Comparison of ENCODE assay signal across 18 cellular contexts in the genomic region with DNA sequence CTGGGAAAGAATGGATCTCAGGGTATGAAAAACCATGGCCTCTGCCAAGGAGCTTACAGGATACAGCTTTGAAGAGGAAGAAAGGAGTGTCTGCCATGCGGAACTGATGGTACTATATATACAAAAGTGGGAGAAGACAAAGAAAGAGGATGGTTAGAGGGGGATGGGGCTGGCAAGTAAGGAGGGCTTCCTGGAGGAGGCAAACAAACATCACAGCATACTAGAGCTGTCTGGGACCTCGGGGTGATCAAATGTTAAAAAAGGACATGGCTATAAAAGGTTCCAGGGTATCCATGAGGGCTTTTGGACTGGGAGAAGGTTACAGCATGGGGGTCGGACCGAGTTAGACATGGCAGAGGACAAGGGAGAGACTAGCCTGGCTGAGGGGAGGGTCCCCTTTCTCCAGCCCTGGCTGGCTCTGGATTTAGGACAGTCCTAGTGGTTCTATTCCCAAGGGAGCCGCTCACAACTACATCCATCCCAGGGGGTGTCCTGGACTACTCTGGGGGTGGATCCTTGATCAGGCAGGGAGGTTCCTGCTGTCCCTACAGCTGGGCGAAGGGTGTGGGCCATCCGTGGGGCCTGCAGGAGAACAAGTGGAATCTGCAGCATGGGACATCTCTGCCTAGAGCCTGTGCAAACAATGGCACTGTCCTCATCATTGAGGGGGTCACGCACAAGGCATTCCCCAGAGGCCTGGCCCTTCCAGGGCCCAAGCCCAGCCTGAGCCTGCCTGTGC. TPM values are rescaled to one million over a fixed set of nuclear protein-coding genes. Genes with fewer than 3 reads are reported as not detected.
DNase-seq lines count a peak whose midpoint lies in the region; ATAC-seq, FAIRE-seq and TF ChIP-seq lines count a peak whose summit lies in the region.
"Had no signal": no experiment of that assay in that cellular context is flagged by ENCODE, and none has a peak within 500 bp of the region (broad histone marks: within the 10 kb centered on the region; RNA-seq: fewer than 3 reads in every experiment).

No MANE protein-coding gene starts in this region.

- H3K4me1 Mint-ChIP-seq in endodermal cell, result peaks cover 4% of the 10 kb centered on the region
- H3K4me1 Mint-ChIP-seq: CD4-positive, alpha-beta memory T cell had no signal

- FAIRE-seq in A549 (lab: Jason Lieb, UNC), result no peak
- FAIRE-seq: GM12878, GM18507 had no signal

- H3K27ac ChIP-seq in A549 (no peak overlapping the region), HEK293 (ENCODE audit: extremely low read depth, low read depth, low read length) (no peak overlapping the region), endodermal cell (ENCODE audit: low read depth, low read length) (no peak overlapping the region), neuronal stem cell (replicated peaks; ENCODE audit: low read length) (no peak overlapping the region)
- H3K27ac ChIP-seq: 22Rv1 had no signal

- H3K36me3 ChIP-seq in HEK293 (ENCODE audit: control insufficient read depth in 2 of 2, insufficient read depth in 1 of 2, low read length in 2 of 2), result no peaks in the 10 kb centered on the region
- H3K36me3 ChIP-seq in endodermal cell (ENCODE audit: control insufficient read depth, insufficient read depth, low read length), result no peaks in the 10 kb centered on the region
- no peaks in the 10 kb centered on the region for H3K36me3 ChIP-seq in neuronal stem cell (replicated peaks in 1 of 2; ENCODE audit: control insufficient read depth in 2 of 2, insufficient read depth in 2 of 2, low read length in 2 of 2)

- TF ChIP-seq EP300 in A549 (IDR thresholded peaks at IDR 0.05), result no peak

- H2AK5ac ChIP-seq in neuronal stem cell (ENCODE audit: low read depth, low read length), result no peak overlapping the region

- H2BK15ac ChIP-seq in neuronal stem cell (ENCODE audit: low read length), result peak overlapping the region; percentile 19

- H3K4me3 ChIP-seq in A549, result no peak overlapping the region
- H3K4me3 ChIP-seq in HEK293 (ENCODE audit: low read depth, low read length), result no peak overlapping the region
- H3K4me3 ChIP-seq in endodermal cell (ENCODE audit: low read length), result no peak overlapping the region
- H3K4me3 ChIP-seq in neuronal stem cell (ENCODE audit: low read length in 2 of 2), result no peak overlapping the region
- H3K4me3 ChIP-seq: GM12878 had no signal

- TF ChIP-seq CTCF in A549 (IDR thresholded peaks at IDR 0.05), result no peak
- TF ChIP-seq CTCF in HEK293 (tag by site-specific recombination; IDR thresholded peaks at IDR 0.05), result no peak
- TF ChIP-seq CTCF in endodermal cell (conservative IDR thresholded peaks at IDR 0.05), result no peak

- no peak overlapping the region for H3K4ac ChIP-seq in neuronal stem cell (ENCODE audit: low read length)

- POLR2A ChIA-PET in A549 (lab: Yijun Ruan, JAX), result no interaction called here
- POLR2A ChIA-PET in HEK293 (lab: Yijun Ruan, JAX), result no interaction called here

- no peak overlapping the region for H4K8ac ChIP-seq in neuronal stem cell (ENCODE audit: low read depth, low read length)

- H3K4me3 Mint-ChIP-seq in endodermal cell, result no peak overlapping the region
- H3K4me3 Mint-ChIP-seq: CD4-positive, alpha-beta memory T cell had no signal

- H3K9me3 Mint-ChIP-seq in endodermal cell, result no peaks in the 10 kb centered on the region
- H3K9me3 Mint-ChIP-seq: CD4-positive, alpha-beta memory T cell had no signal

- H3K27ac Mint-ChIP-seq in endodermal cell, result no peak overlapping the region
- H3K27ac Mint-ChIP-seq: CD4-positive, alpha-beta memory T cell had no signal

- no peak overlapping the region for H2BK12ac ChIP-seq in neuronal stem cell (ENCODE audit: low read length)

- DNase-seq in A549 (ENCODE audit: low read depth in 1 of 2, low spot score in 1 of 2) (no peak), endodermal cell (peak; percentile 40), neuronal stem cell (ENCODE audit: low spot score) (no peak), T-helper 9 cell (no peak)
- DNase-seq: AML-193; C1 segment of cervical spinal cord; CD4-positive, alpha-beta memory T cell; DMS79; HCEC 1CT had no signal

- no peak for TF ChIP-seq RAD21 in A549 (conservative IDR thresholded peaks at IDR 0.05 in 1 of 2, IDR thresholded peaks at IDR 0.05 in 1 of 2)

- H3K79me1 ChIP-seq in neuronal stem cell (ENCODE audit: low read depth, low read length), result no peaks in the 10 kb centered on the region

- H2BK120ac ChIP-seq in neuronal stem cell (ENCODE audit: low read depth, low read length), result no peak overlapping the region

- H2BK5ac ChIP-seq in neuronal stem cell (ENCODE audit: low read length), result no peak overlapping the region

- H3K4me2 ChIP-seq in A549 (no peak overlapping the region), neuronal stem cell (ENCODE audit: insufficient read depth, low read length, poor library complexity, severe bottlenecking) (no peak overlapping the region)

- ATAC-seq in A549 (no peak; a peak in 1 of 6 replicates), HG03139 (IDR thresholded peaks at IDR 0.05; ENCODE audit: unreplicated experiment) (no peak), HG03025 (IDR thresholded peaks at IDR 0.05; ENCODE audit: low FRiP score, unreplicated experiment) (no peak), GM19467 (IDR thresholded peaks at IDR 0.05; ENCODE audit: unreplicated experiment) (no peak)
- ATAC-seq: GM12878 had no signal

- H3K14ac ChIP-seq in neuronal stem cell (ENCODE audit: low read length), result no peak overlapping the region

- H2AFZ ChIP-seq in neuronal stem cell (ENCODE audit: low read length), result no peak overlapping the region

- H3K9me3 ChIP-seq in A549, result no peaks in the 10 kb centered on the region
- no peaks in the 10 kb centered on the region for H3K9me3 ChIP-seq in HEK293 (ENCODE audit: control insufficient read depth, insufficient read depth, low read depth, low read length)
- no peaks in the 10 kb centered on the region for H3K9me3 ChIP-seq in endodermal cell (ENCODE audit: control insufficient read depth, low read length)
- no peaks in the 10 kb centered on the region for H3K9me3 ChIP-seq in neuronal stem cell (replicated peaks in 1 of 2; ENCODE audit: control insufficient read depth in 2 of 2, insufficient read depth in 1 of 2, low read depth in 1 of 2, low read length in 2 of 2)

- H3K36me3 Mint-ChIP-seq in endodermal cell (ENCODE audit: low read depth), result no peaks in the 10 kb centered on the region

- WGBS in A549 (ENCODE audit: missing lambda C conversion rate), result 71% methylated on average over 8 of the region's 8 CpGs
- 89 to 92% methylated on average over 4 to 8 of the region's 8 CpGs for WGBS in endodermal cell (ENCODE audit: insufficient coverage in 1 of 2, insufficient read length in 1 of 2), 2 experiments
- no CpG with 5 or more reads among the region's 8 CpGs for WGBS in neuronal stem cell (ENCODE audit: extremely low coverage in 2 of 2, insufficient read length in 2 of 2, insufficient replicate concordance in 1 of 2), 2 donors

- H4K91ac ChIP-seq in neuronal stem cell (ENCODE audit: low read depth, low read length, poor library complexity), result no peak overlapping the region

- H3K9ac ChIP-seq in endodermal cell (ENCODE audit: extremely low read depth, low read length, poor library complexity, severe bottlenecking) (no peak overlapping the region), neuronal stem cell (ENCODE audit: low read depth, low read length, poor library complexity) (no peak overlapping the region)

- H3K23ac ChIP-seq in neuronal stem cell (ENCODE audit: low read depth, low read length, poor library complexity), result no peak overlapping the region

- CTCF ChIA-PET in A549 (lab: Yijun Ruan, JAX) (interaction anchor here (1.0 to 5.3 kb wide), 4 partner anchors 13 to 28 kb away, joined by 3 to 18 read pairs (median 10); no protein-coding TSS in a partner anchor), HEK293 (lab: Yijun Ruan, JAX) (interaction anchor here (0.6 kb wide), 1 partner anchor 21 kb away, joined by 3 read pairs; no protein-coding TSS in a partner anchor)

- H3K27me3 ChIP-seq in endodermal cell (ENCODE audit: control insufficient read depth, insufficient read depth, low read length, poor library complexity, severe bottlenecking) (no peaks in the 10 kb centered on the region), neuronal stem cell (ENCODE audit: control insufficient read depth in 3 of 3, insufficient read depth in 3 of 3, low read depth in 1 of 3, low read length in 3 of 3) (peaks cover 0 to 4% (median 0%) of the 10 kb centered on the region in 3 experiments)

- TF ChIP-seq POLR2A in A549 (IDR thresholded peaks at IDR 0.05; ENCODE audit: low read length), result no peak

- H3K27me3 Mint-ChIP-seq in endodermal cell (ENCODE audit: insufficient read depth), result peaks cover 14% of the 10 kb centered on the region

- peak overlapping the region; percentile 7 for H3K18ac ChIP-seq in neuronal stem cell (ENCODE audit: low read length)

- H3K4me1 ChIP-seq in A549 (peaks cover 8% of the 10 kb centered on the region; the same call in 2 of the 3 replicates), HEK293 (ENCODE audit: control insufficient read depth, insufficient read depth, low read length) (0 out of 2 replicates have a peak, but pooled peaks cover under 1% of the 10 kb centered on the region), endodermal cell (ENCODE audit: control insufficient read depth, insufficient read depth, low read length) (no peaks in the 10 kb centered on the region), neuronal stem cell (ENCODE audit: control insufficient read depth in 2 of 2, insufficient read depth in 1 of 2, low read depth in 1 of 2, low read length in 2 of 2) (peaks cover 0 to 3% of the 10 kb centered on the region in 2 donors)

RNA-seq across cellular contexts. Expression of a gene that starts 12.2 kb away (rescaled TPM):
- 0.05 and 0.22 TPM in 2 replicates for polyA plus RNA-seq in A549 (2011; rRNA removed)
- polyA plus RNA-seq in A549 (2012; cell fraction: cytosol; rRNA removed), result 0.01 TPM in 1 of 2 replicates, not detected in the other
- 0.05 TPM in 1 of 2 replicates, not detected in the other for polyA plus RNA-seq in A549 (2012; cell fraction: nucleus; rRNA removed)
- polyA plus RNA-seq in A549 (2017; fragmentation: RNase III; extraction: RNeasy Plus Mini Kit Qiagen cat#74134 plus additional on column Dnase treatment), result 0.05 to 0.17 TPM (median 0.07 TPM) in 3 replicates
- 0.50 TPM in 1 of 2 replicates, not detected in the other for polyA minus RNA-seq in A549 (2011; rRNA and poly(A)+ RNA removed)
- under 1 TPM in 1 of 2 donors, not detected in 1; 0.33 TPM for total RNA-seq in endodermal cell
- 2.4 TPM for polyA plus RNA-seq in endodermal cell (2013, experiment 1 of 2)
- polyA plus RNA-seq in endodermal cell (2013, experiment 2 of 2), result 2.1 TPM
- polyA plus RNA-seq in neuronal stem cell (2013, experiment 1 of 2), result not detected
- polyA plus RNA-seq in neuronal stem cell (2013, experiment 2 of 2), result not detected
- total RNA-seq: CD4-positive, alpha-beta memory T cell; G401; GM12878; H4 had no signal
- polyA plus RNA-seq: CD4-positive, alpha-beta memory T cell; GM12878 had no signal

RNA-seq across cellular contexts. Expression of a gene that starts 45.1 kb away (rescaled TPM):
- 10.8 and 11.6 TPM in 2 replicates for polyA plus RNA-seq in A549 (2011; rRNA removed)
- polyA plus RNA-seq in A549 (2012; cell fraction: cytosol; rRNA removed), result 5.3 and 6.2 TPM in 2 replicates
- polyA plus RNA-seq in A549 (2012; cell fraction: nucleus; rRNA removed), result 9.1 and 9.9 TPM in 2 replicates
- polyA plus RNA-seq in A549 (2017; fragmentation: RNase III; extraction: RNeasy Plus Mini Kit Qiagen cat#74134 plus additional on column Dnase treatment), result 5.9 to 8.4 TPM (median 8.3 TPM) in 3 replicates
- 7.0 TPM in 2 replicates for polyA minus RNA-seq in A549 (2011; rRNA and poly(A)+ RNA removed)
- total RNA-seq in endodermal cell, result 10 to 100 TPM; 19.9 to 21.8 TPM
- 51.2 TPM for polyA plus RNA-seq in endodermal cell (2013, experiment 1 of 2)
- 42.1 TPM for polyA plus RNA-seq in endodermal cell (2013, experiment 2 of 2)
- polyA plus RNA-seq in neuronal stem cell (2013, experiment 1 of 2), result 6.1 TPM
- 6.0 TPM for polyA plus RNA-seq in neuronal stem cell (2013, experiment 2 of 2)
- total RNA-seq: CD4-positive, alpha-beta memory T cell; G401; GM12878 had no signal
- polyA plus RNA-seq: CD4-positive, alpha-beta memory T cell had no signal

RNA-seq across cellular contexts. Expression of a gene that starts 59.4 kb away (rescaled TPM):
- polyA plus RNA-seq in A549 (2011; rRNA removed), result 68.3 and 71.2 TPM in 2 replicates
- polyA plus RNA-seq in A549 (2012; cell fraction: cytosol; rRNA removed), result 38.4 and 41.0 TPM in 2 replicates
- polyA plus RNA-seq in A549 (2012; cell fraction: nucleus; rRNA removed), result 31.9 and 43.3 TPM in 2 replicates
- 36.9 to 39.2 TPM (median 37.6 TPM) in 3 replicates for polyA plus RNA-seq in A549 (2017; fragmentation: RNase III; extraction: RNeasy Plus Mini Kit Qiagen cat#74134 plus additional on column Dnase treatment)
- 85.9 and 103 TPM in 2 replicates for polyA minus RNA-seq in A549 (2011; rRNA and poly(A)+ RNA removed)
- total RNA-seq in endodermal cell, result 10 to 100 TPM; 51.9 to 65.5 TPM
- polyA plus RNA-seq in endodermal cell (2013, experiment 1 of 2), result 39.7 TPM
- 33.5 TPM for polyA plus RNA-seq in endodermal cell (2013, experiment 2 of 2)
- 19.9 TPM for polyA plus RNA-seq in neuronal stem cell (2013, experiment 1 of 2)
- polyA plus RNA-seq in neuronal stem cell (2013, experiment 2 of 2), result 21.0 TPM
